8 cellular contexts compared by ENCODE assay signal in genomic region chr21:29072873-29073221, GRCh38. TPM values are rescaled to one million over a fixed set of nuclear protein-coding genes. Genes with fewer than 3 reads are reported as not detected.
DNase-seq lines count a peak whose midpoint lies in the region; ATAC-seq and TF ChIP-seq lines count a peak whose summit lies in the region.

No MANE protein-coding gene starts in this region.

- H3K27ac ChIP-seq in cardiac muscle cell (peak overlapping the region; percentile 93), PC-3 (ENCODE audit: low read length) (peak overlapping the region; percentile 60)

- H3K9ac ChIP-seq in PC-3 (ENCODE audit: low read length), result peak overlapping the region; percentile 97

- no peak for ATAC-seq in PC-3
- no peak for ATAC-seq in natural killer cell
- no peak for ATAC-seq in GM21786 (IDR thresholded peaks at IDR 0.05; ENCODE audit: unreplicated experiment)
- no peak for ATAC-seq in GM18861 (IDR thresholded peaks at IDR 0.05; ENCODE audit: unreplicated experiment)

- intact Hi-C loops in cardiac septum (cut with DNase I), result loop anchor here (2.0 to 5.0 kb wide), 2 partner anchors 51 to 70 kb away; partner anchors contain the start of gene USP16
- intact Hi-C loops in PC-3 (cut with micrococcal nuclease), result loop anchor here (2.0 kb wide), 1 partner anchor 48 kb away; the partner anchor contains the start of gene USP16
- intact Hi-C loops in natural killer cell (cut with micrococcal nuclease), result loop anchor here (1.0 to 10.0 kb wide), 6 partner anchors 49 to 238 kb away; partner anchors contain the start of genes LTN1 and USP16

- H3K27me3 ChIP-seq in cardiac muscle cell (no peaks in the 10 kb centered on the region), PC-3 (ENCODE audit: low read length) (no peaks in the 10 kb centered on the region)

- peak; percentile 44 to 48 for DNase-seq in cardiac muscle cell (ENCODE audit: low read depth in 1 of 2, low spot score in 1 of 2)
- DNase-seq in cardiac septum (ENCODE audit: low spot score), result no peak
- DNase-seq in PC-3, result peak; percentile 14
- peak; percentile 18 for DNase-seq in endothelial cell (ENCODE audit: low spot score)
- no peak for DNase-seq in natural killer cell
- no peak for DNase-seq in NCI-H524 treated with DMSO at 0.1 percent for 48 hours (lab: John Stamatoyannopoulos, UW)

- H3K4me1 Mint-ChIP-seq in endothelial cell (ENCODE audit: unreplicated experiment) (peaks cover 29% of the 10 kb centered on the region), natural killer cell (peaks cover 39 to 52% of the 10 kb centered on the region in 2 donors)

- H3K27me3 Mint-ChIP-seq in endothelial cell (ENCODE audit: unreplicated experiment), result peaks cover 4% of the 10 kb centered on the region
- H3K27me3 Mint-ChIP-seq in natural killer cell (ENCODE audit: low read depth in 2 of 2), result no peaks in the 10 kb centered on the region

- H3K36me3 Mint-ChIP-seq in endothelial cell (ENCODE audit: low read depth, unreplicated experiment) (peaks cover 6% of the 10 kb centered on the region), natural killer cell (no peaks in the 10 kb centered on the region)

- H3K9me3 ChIP-seq in cardiac muscle cell (ENCODE audit: low read depth) (no peaks in the 10 kb centered on the region), PC-3 (ENCODE audit: low read length) (no peaks in the 10 kb centered on the region)

- H3K4me2 ChIP-seq in PC-3 (ENCODE audit: low read length), result peak overlapping the region; percentile 93

- peaks cover 33% of the 10 kb centered on the region for H4K20me1 ChIP-seq in PC-3 (ENCODE audit: low read length)

- no TSS peak for BruUV-seq in PC-3 (replicated peaks; lab: Mats Ljungman, UMichigan)

- H3K36me3 ChIP-seq in cardiac muscle cell, result peaks cover 18% of the 10 kb centered on the region
- H3K36me3 ChIP-seq in PC-3 (ENCODE audit: low read depth, low read length), result peaks cover 27% of the 10 kb centered on the region

- TF ChIP-seq CTCF in cardiac muscle cell (IDR thresholded peaks at IDR 0.05; ENCODE audit: low read depth, low read length) (no peak), PC-3 (conservative IDR thresholded peaks at IDR 0.05; ENCODE audit: low read depth, low read length) (no peak), endothelial cell (IDR thresholded peaks at IDR 0.05; ENCODE audit: unreplicated experiment) (no peak), natural killer cell (IDR thresholded peaks at IDR 0.05) (no peak)

- CTCF ChIA-PET in PC-3 (lab: Charles Lee), result no interaction called here

- H3K4me3 Mint-ChIP-seq in endothelial cell (ENCODE audit: unreplicated experiment), result peak overlapping the region; percentile 99
- H3K4me3 Mint-ChIP-seq in natural killer cell, result peak overlapping the region; percentile 100

- H3F3A ChIP-seq in PC-3 (ENCODE audit: low read length, unreplicated experiment), result peaks cover 7% of the 10 kb centered on the region

- peak overlapping the region; percentile 99 for H3K27ac Mint-ChIP-seq in endothelial cell (ENCODE audit: unreplicated experiment)
- H3K27ac Mint-ChIP-seq in natural killer cell, result peak overlapping the region; percentile 100

- H2AFZ ChIP-seq in PC-3 (ENCODE audit: low read length), result peak overlapping the region; percentile 65

- POLR2A ChIA-PET in PC-3 (lab: Charles Lee; ENCODE audit: unreplicated experiment), result no interaction called here

- peak overlapping the region; percentile 72 for H3K4me3 ChIP-seq in cardiac muscle cell
- H3K4me3 ChIP-seq in PC-3 (ENCODE audit: low read length), result peak overlapping the region; percentile 86

- no peaks in the 10 kb centered on the region for H3K9me3 Mint-ChIP-seq in endothelial cell (ENCODE audit: unreplicated experiment)
- H3K9me3 Mint-ChIP-seq in natural killer cell, result no peaks in the 10 kb centered on the region

- peaks cover 59% of the 10 kb centered on the region for H3K79me2 ChIP-seq in PC-3 (ENCODE audit: low read length)

- peaks cover 11% of the 10 kb centered on the region for H3K4me1 ChIP-seq in cardiac muscle cell (ENCODE audit: low read depth)
- peaks cover 42% of the 10 kb centered on the region for H3K4me1 ChIP-seq in PC-3 (ENCODE audit: insufficient read depth, low read length)

- no peaks in the 10 kb centered on the region for H3K9me2 ChIP-seq in PC-3 (replicated peaks; ENCODE audit: low read length)

RNA-seq across cellular contexts. Expression of gene CCT8, which starts 0.6 kb away (rescaled TPM):
- total RNA-seq in cardiac muscle cell (147 and 160 TPM in 2 replicates), cardiac septum (116 TPM), PC-3 (2014; rRNA removed) (228 and 244 TPM in 2 replicates), endothelial cell (ENCODE audit: unreplicated experiment) (186 TPM), natural killer cell (10 to 100 TPM; 76.2 to 90.3 (median 82.9) TPM)
- 198 and 216 TPM in 2 replicates for polyA plus RNA-seq in cardiac muscle cell

RNA-seq across cellular contexts. Expression of gene USP16, which starts 48.4 kb away (rescaled TPM):
- total RNA-seq in cardiac muscle cell, result 10.7 and 11.5 TPM in 2 replicates
- 21.6 and 28.1 TPM in 2 replicates for polyA plus RNA-seq in cardiac muscle cell
- total RNA-seq in cardiac septum, result 37.8 TPM
- 21.2 and 24.1 TPM in 2 replicates for total RNA-seq in PC-3 (2014; rRNA removed)
- total RNA-seq in endothelial cell (ENCODE audit: unreplicated experiment), result 15.4 TPM
- 10 to 100 TPM; 67.9 to 76.9 (median 75.7) TPM for total RNA-seq in natural killer cell

RNA-seq across cellular contexts. Expression of gene RWDD2B, which starts 53.7 kb away (rescaled TPM):
- 7.1 and 7.7 TPM in 2 replicates for total RNA-seq in cardiac muscle cell
- polyA plus RNA-seq in cardiac muscle cell, result 9.3 and 12.4 TPM in 2 replicates
- 10.3 TPM for total RNA-seq in cardiac septum
- total RNA-seq in PC-3 (2014; rRNA removed), result 10.3 and 20.2 TPM in 2 replicates
- total RNA-seq in endothelial cell (ENCODE audit: unreplicated experiment), result 12.4 TPM
- 1 to 10 TPM; 5.2 to 8.6 (median 5.9) TPM for total RNA-seq in natural killer cell

RNA-seq across cellular contexts. Expression of gene MAP3K7CL, which starts 57.6 kb away (rescaled TPM):
- 0.07 and 0.12 TPM in 2 replicates for total RNA-seq in cardiac muscle cell
- not detected in 2 replicates for polyA plus RNA-seq in cardiac muscle cell
- total RNA-seq in cardiac septum, result 85.8 TPM
- 0.46 and 1.3 TPM in 2 replicates for total RNA-seq in PC-3 (2014; rRNA removed)
- total RNA-seq in endothelial cell (ENCODE audit: unreplicated experiment), result 1.0 TPM
- total RNA-seq in natural killer cell, result 10 to 100 TPM in 2 of 3 donors, 1 to 10 TPM in 1; 7.0 to 16.3 (median 11.5) TPM

Comparison
In these comparisons a context has a peak if more than half of its experiments do, and no peak if none do; other contexts are left out.
1. DNase-seq: peak in cardiac muscle cell (2 of 2), PC-3 (single experiment) and endothelial cell (single experiment); none in cardiac septum (single experiment), natural killer cell (single experiment) and NCI-H524 treated with DMSO at 0.1 percent for 48 hours (single experiment).